ENCODE assay signal across 10 cellular contexts in the genomic region with DNA sequence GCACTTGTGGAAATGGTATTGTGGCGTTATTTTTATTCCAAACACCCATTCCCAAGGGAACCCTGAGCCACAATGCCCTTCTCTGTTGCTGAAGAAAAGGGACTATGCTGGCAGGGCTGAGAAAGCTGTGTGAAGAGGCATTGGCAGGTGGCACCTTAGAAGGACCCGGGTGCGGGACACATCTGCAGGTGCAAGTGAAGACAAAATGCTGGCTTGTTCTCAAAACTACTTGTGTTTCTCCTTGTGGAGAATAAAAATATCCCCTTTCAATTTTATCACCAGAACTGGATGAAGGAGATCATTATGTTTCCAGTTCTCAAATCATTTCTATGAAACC.
"Had no signal": no experiment of that assay in that cellular context is flagged by ENCODE, and none has a peak within 500 bp of the region (broad histone marks: within the 10 kb centered on the region; RNA-seq: fewer than 3 reads in every experiment).

No MANE protein-coding gene starts in this region.

- ATAC-seq: activated T-cell treated with anti-CD3 and anti-CD28 coated beads, Interleukin-2, amount 50 U/mL, for 72 hours; esophagus mucosa; left lobe of liver had no signal

- H3K9me3 ChIP-seq: heart left ventricle had no signal

- DNase-seq: activated CD4-positive, alpha-beta memory T cell treated with anti-CD3 and anti-CD28 coated beads for 36 hours; activated CD4-positive, alpha-beta T cell treated with anti-CD3 and anti-CD28 coated beads for 1 hour; activated gamma-delta T cell treated with Interleukin-2 at 50 U/mL for 16 hours; activated naive CD8-positive, alpha-beta T cell treated with anti-CD3 and anti-CD28 coated beads for 36 hours; activated T-cell treated with anti-CD3 and anti-CD28 coated beads, Interleukin-2, amount 50 U/mL, for 72 hours; stimulated activated CD4-positive, alpha-beta T cell treated with anti-CD3 and anti-CD28 coated beads, Interleukin-4, amount 100 ng/mL, for 1 hour; T-helper 9 cell had no signal

- H3K27me3 ChIP-seq: heart left ventricle had no signal

- H3K36me3 ChIP-seq: heart left ventricle had no signal

- H3K4me3 ChIP-seq: heart left ventricle had no signal
